ENCODE assay signal across 29 cellular contexts in the genomic region with DNA sequence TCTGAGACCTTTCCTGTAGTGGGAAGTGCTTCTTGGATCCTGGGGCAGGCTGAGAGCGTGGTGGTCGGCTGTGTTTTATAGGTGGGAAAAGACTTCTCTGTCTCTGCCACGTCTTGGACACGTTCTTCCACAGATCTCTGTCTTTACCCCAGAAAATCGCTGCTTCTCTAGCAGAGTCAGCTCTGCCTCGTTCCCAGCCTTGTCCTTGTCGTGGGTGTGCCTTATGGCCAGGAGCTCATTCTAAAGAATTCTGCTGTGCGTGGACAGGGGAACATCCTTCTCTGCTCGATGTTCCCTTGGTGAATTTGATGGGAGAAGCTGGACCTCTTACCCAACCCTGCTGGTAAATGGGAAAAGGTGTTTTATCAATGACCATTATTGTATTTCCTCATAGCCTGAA.
"Had no signal": no experiment of that assay in that cellular context is flagged by ENCODE, and none has a peak within 500 bp of the region (broad histone marks: within the 10 kb centered on the region; RNA-seq: fewer than 3 reads in every experiment).

No MANE protein-coding gene starts in this region.

- DNase-seq: colonic mucosa; cortex of kidney; dermis blood vessel endothelial cell; effector CD4-positive, alpha-beta T cell; effector CD8-positive, alpha-beta T cell; effector memory CD4-positive, alpha-beta T cell; effector memory CD8-positive, alpha-beta T cell; endodermal cell; erythroblast; esophagus squamous epithelium; foreskin fibroblast; foreskin keratinocyte; foreskin melanocyte; gastrocnemius medialis; glutamatergic neuron; head of caudate nucleus; heart left ventricle; heart right ventricle had no signal

- H3K4me3 Mint-ChIP-seq: dendritic cell treated with granulocyte-macrophage colony-stimulating factor and Interleukin-4, amounts not matched to agents 40 ng/mL and 50 ng/mL, for 4 days; effector memory CD8-positive, alpha-beta T cell; endodermal cell had no signal

- ATAC-seq: effector memory CD8-positive, alpha-beta T cell; esophagus mucosa; foreskin keratinocyte; gastrocnemius medialis; gastroesophageal sphincter; heart left ventricle; heart right ventricle had no signal

- H3K9me3 Mint-ChIP-seq: dendritic cell treated with granulocyte-macrophage colony-stimulating factor and Interleukin-4, amounts not matched to agents 40 ng/mL and 50 ng/mL, for 4 days; effector memory CD8-positive, alpha-beta T cell had no signal

- H3K4me3 ChIP-seq: colonic mucosa, coronary artery, dorsolateral prefrontal cortex, esophagus muscularis mucosa, esophagus squamous epithelium, gastrocnemius medialis, gastroesophageal sphincter, heart left ventricle, heart right ventricle had no signal

- H3K27ac Mint-ChIP-seq: dendritic cell treated with granulocyte-macrophage colony-stimulating factor and Interleukin-4, amounts not matched to agents 40 ng/mL and 50 ng/mL, for 4 days; effector memory CD8-positive, alpha-beta T cell; endodermal cell had no signal

- H3K9me3 ChIP-seq: colonic mucosa, esophagus muscularis mucosa, esophagus squamous epithelium, gastrocnemius medialis, gastroesophageal sphincter, heart right ventricle had no signal

- H3K36me3 ChIP-seq: colonic mucosa, esophagus muscularis mucosa, esophagus squamous epithelium, gastrocnemius medialis, gastroesophageal sphincter, heart left ventricle, heart right ventricle had no signal

- FAIRE-seq: colon, endometrium, endothelial cell of umbilical vein, frontal cortex had no signal

- H3K27ac ChIP-seq: colonic mucosa, coronary artery, epithelial cell of prostate, esophagus muscularis mucosa, esophagus squamous epithelium, foreskin keratinocyte, gastrocnemius medialis, gastroesophageal sphincter, heart left ventricle, heart right ventricle had no signal

- H3K27me3 ChIP-seq: colonic mucosa, dorsolateral prefrontal cortex, esophagus muscularis mucosa, esophagus squamous epithelium, foreskin keratinocyte, gastrocnemius medialis, gastroesophageal sphincter, heart left ventricle, heart right ventricle had no signal
